Comparison of ENCODE assay signal across 21 cellular contexts in the genomic region with DNA sequence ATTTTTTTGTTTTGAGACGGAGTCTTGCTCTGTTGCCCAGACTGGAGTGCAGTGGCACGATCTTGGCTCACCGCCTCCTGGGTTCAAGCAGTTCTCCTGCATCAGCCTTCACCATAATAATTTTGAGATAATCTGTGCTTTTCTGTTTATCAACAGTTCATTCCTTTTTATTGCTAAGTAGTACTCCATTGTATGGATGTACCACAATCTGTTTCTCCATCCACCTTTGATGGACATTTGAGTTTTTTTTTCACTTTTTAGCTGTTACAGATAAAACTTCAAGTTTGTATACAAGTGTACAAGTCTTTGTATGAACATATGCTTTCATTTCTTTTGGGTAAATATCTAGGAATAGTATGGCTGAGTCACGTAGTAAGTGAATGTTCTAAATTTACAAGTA. TPM values are rescaled to one million over a fixed set of nuclear protein-coding genes. Genes with fewer than 3 reads are reported as not detected.
DNase-seq lines count a peak whose midpoint lies in the region; ATAC-seq, FAIRE-seq and TF ChIP-seq lines count a peak whose summit lies in the region.
"Had no signal": no experiment of that assay in that cellular context is flagged by ENCODE, and none has a peak within 500 bp of the region (broad histone marks: within the 10 kb centered on the region; RNA-seq: fewer than 3 reads in every experiment).

No MANE protein-coding gene starts in this region.

- peaks cover 38% of the 10 kb centered on the region for H3K36me3 ChIP-seq in K562 (ENCODE audit: control insufficient read depth, insufficient read depth, low read length)

- H4K20me1 ChIP-seq in K562 (replicated peaks; ENCODE audit: control insufficient read depth, insufficient read depth, low read length), result no peaks in the 10 kb centered on the region

- H3K79me2 ChIP-seq in K562 (ENCODE audit: control insufficient read depth, insufficient read depth, low read length), result peaks cover 80% of the 10 kb centered on the region

- no peak overlapping the region for H3K9ac ChIP-seq in K562 (ENCODE audit: insufficient read depth in 1 of 2, low read depth in 2 of 2, low read length in 2 of 2)
- H3K9ac ChIP-seq: BLaER1 treated with 17β-estradiol and CSF1 and Interleukin-3, amounts not matched to agents 10 nM and 100 nM had no signal

- peaks cover 8% of the 10 kb centered on the region for H3K9me3 ChIP-seq in A549
- H3K9me3 ChIP-seq in K562 (replicated peaks; ENCODE audit: control insufficient read depth, insufficient read depth, low read depth, low read length), result peaks cover 4% of the 10 kb centered on the region
- H3K9me3 ChIP-seq: Caco-2 had no signal

- FAIRE-seq in A549 (lab: Jason Lieb, UNC) (no peak), GM12892 (lab: Jason Lieb, UNC) (peak; percentile 5), K562 (lab: Jason Lieb, UNC) (no peak)
- FAIRE-seq: A204.1, D721Med, G401.6, GM12891, GM18507 had no signal

- 93% methylated on average over 4 of the region's 4 CpGs for WGBS in A549 (ENCODE audit: missing lambda C conversion rate)
- WGBS in K562 (ENCODE audit: insufficient coverage, low coverage, missing lambda C conversion rate), result 97% methylated on average over 4 of the region's 4 CpGs

- no peak for ATAC-seq in A549
- no peak for ATAC-seq in K562
- ATAC-seq: CD8-positive, alpha-beta T cell had no signal

- no peak for DNase-seq in A549 (ENCODE audit: low read depth in 1 of 2, low spot score in 1 of 2)
- no peak for DNase-seq in GM12892 (ENCODE audit: insufficient read length)
- no peak for DNase-seq in K562 (ENCODE audit: extremely low read depth in 1 of 4, low spot score in 3 of 4)
- DNase-seq in LoVo (ENCODE audit: low spot score), result no peak
- no peak for DNase-seq in occipital lobe (lab: John Stamatoyannopoulos, UW)
- no peak for DNase-seq in NCI-H2171 (lab: John Stamatoyannopoulos, UW)
- DNase-seq: 8988T; AML-193; Caco-2; Calu3; CD4-positive, alpha-beta T cell; CD8-positive, alpha-beta T cell; DMS79 treated with DMSO at 0.1 percent for 48 hours; GF-D8 had no signal

- in situ Hi-C loops in K562 (cut with MboI), result no loop called here

- CTCF ChIA-PET in A549 (lab: Yijun Ruan, JAX), result no interaction called here
- CTCF ChIA-PET in K562 (lab: Yijun Ruan, JAX; ENCODE audit: low intra/inter-chr PET ratio), result no interaction called here

- TF ChIP-seq RAD21 in A549 (conservative IDR thresholded peaks at IDR 0.05 in 1 of 2, IDR thresholded peaks at IDR 0.05 in 1 of 2) (no peak), K562 (CRISPR knock-in tag; conservative IDR thresholded peaks at IDR 0.05 in 1 of 2, IDR thresholded peaks at IDR 0.05 in 1 of 2) (no peak)

- no peaks in the 10 kb centered on the region for H3K27me3 ChIP-seq in K562 (ENCODE audit: control insufficient read depth in 2 of 2, insufficient read depth in 2 of 2, low read length in 2 of 2)

- TF ChIP-seq CTCF in A549 (IDR thresholded peaks at IDR 0.05) (no peak), K562 (IDR thresholded peaks at IDR 0.05 in 2 of 3, conservative IDR thresholded peaks at IDR 0.05 in 1 of 3; ENCODE audit: insufficient read depth in 2 of 3, low read depth in 1 of 3, low read length in 3 of 3) (no peak)

- H3K27ac ChIP-seq in A549 (no peak overlapping the region), K562 (ENCODE audit: extremely low read depth, low read depth, low read length) (no peak overlapping the region)
- H3K27ac ChIP-seq: BLaER1 treated with 17β-estradiol and CSF1 and Interleukin-3, amounts not matched to agents 10 nM and 100 nM; C4-2B had no signal

- no TSS peak for BruUV-seq in K562 (replicated peaks; lab: Mats Ljungman, UMichigan)

- H3K4me1 ChIP-seq in A549 (no peaks in the 10 kb centered on the region), K562 (replicated peaks in 1 of 2; ENCODE audit: control insufficient read depth in 2 of 2, insufficient read depth in 2 of 2, low read length in 2 of 2) (no peaks in the 10 kb centered on the region; a peak in 2 of 5 replicates)
- H3K4me1 ChIP-seq: BLaER1 treated with 17β-estradiol and CSF1 and Interleukin-3, amounts not matched to agents 10 nM and 100 nM; Caco-2 had no signal

- H3K4me2 ChIP-seq in A549 (no peak overlapping the region), K562 (ENCODE audit: insufficient read depth, low read length) (no peak overlapping the region)
- H3K4me2 ChIP-seq: BLaER1 treated with 17β-estradiol and CSF1 and Interleukin-3, amounts not matched to agents 10 nM and 100 nM had no signal

- TF ChIP-seq EP300 in A549 (IDR thresholded peaks at IDR 0.05), result no peak
- TF ChIP-seq EP300 in K562 (IDR thresholded peaks at IDR 0.05; ENCODE audit: low read length), result no peak

- H2AFZ ChIP-seq in K562 (ENCODE audit: low read depth, low read length), result no peak overlapping the region

- no peak overlapping the region for H3K4me3 ChIP-seq in A549
- no peak overlapping the region for H3K4me3 ChIP-seq in K562
- H3K4me3 ChIP-seq: BLaER1 treated with 17β-estradiol and CSF1 and Interleukin-3, amounts not matched to agents 10 nM and 100 nM had no signal

- intact Hi-C loops in K562 (cut with micrococcal nuclease), result no loop called here

- TF ChIP-seq POLR2A in A549 (IDR thresholded peaks at IDR 0.05; ENCODE audit: low read length) (no peak), GM12892 (IDR thresholded peaks at IDR 0.05; ENCODE audit: low read depth, low read length) (no peak), K562 (conservative IDR thresholded peaks at IDR 0.05) (no peak)

- no peaks in the 10 kb centered on the region for H3K9me1 ChIP-seq in K562 (ENCODE audit: control insufficient read depth, insufficient read depth, low read length)

- POLR2A ChIA-PET in A549 (lab: Yijun Ruan, JAX), result no interaction called here
- POLR2A ChIA-PET in K562 (lab: Yijun Ruan, JAX), result no interaction called here

RNA-seq across cellular contexts. Expression of a gene that starts 9.0 kb away (rescaled TPM):
- polyA plus RNA-seq in A549 (2011; rRNA removed) (159 and 190 TPM in 2 replicates), A549 (2017; fragmentation: RNase III; extraction: RNeasy Plus Mini Kit Qiagen cat#74134 plus additional on column Dnase treatment) (63.5 to 73.0 TPM (median 66.5 TPM) in 3 replicates), K562 (2011; rRNA removed) (235 and 257 TPM in 2 replicates), K562 (2014; fragmentation: Illumina TruSeq; extraction: Trizol) (143 and 170 TPM in 2 replicates), K562 (2014; fragmentation: Nextera tagmentation; extraction: Ambion mirVana) (100 to 1,000 TPM; 146 to 185 TPM), K562 (2014; rRNA removed) (99.2 and 105 TPM in 2 replicates)
- polyA plus RNA-seq in A549 (2012; cell fraction: cytosol; rRNA removed), result 69.8 and 74.5 TPM in 2 replicates
- 17.1 and 30.8 TPM in 2 replicates for polyA plus RNA-seq in A549 (2012; cell fraction: nucleus; rRNA removed)
- polyA minus RNA-seq in A549 (2011; rRNA and poly(A)+ RNA removed), result 41.3 and 45.5 TPM in 2 replicates
- 130 TPM for polyA plus RNA-seq in GM12892 (2012; ENCODE audit: missing spikeins)
- 19.4 and 29.9 TPM in 2 replicates for total RNA-seq in K562 (2011; cell fraction: chromatin; rRNA removed; ENCODE audit: low replicate concordance)
- total RNA-seq in K562 (2011; cell fraction: nucleolus; rRNA removed), result 10.5 and 15.9 TPM in 2 replicates
- total RNA-seq in K562 (2011; cell fraction: nucleoplasm; rRNA removed), result 31.0 and 39.1 TPM in 2 replicates
- total RNA-seq in K562 (2014; rRNA removed) (50.3 and 50.6 TPM in 2 replicates), K562 (2014; rRNA removed; fragmentation: Illumina TruSeq; extraction: Trizol) (123 and 140 TPM in 2 replicates), K562 (2015; rRNA removed; fragmentation: Illumina TruSeq; extraction: Trizol) (90.4 and 98.8 TPM in 2 replicates), K562 (2021) (90.2 and 91.2 TPM in 2 replicates), occipital lobe (31.4 TPM)
- 140 and 220 TPM in 2 replicates for polyA plus RNA-seq in K562 (2011; cell fraction: cytosol; rRNA removed)
- polyA plus RNA-seq in K562 (2011; cell fraction: nucleus; rRNA removed), result 60.3 and 105 TPM in 2 replicates
- 96.4 and 113 TPM in 2 replicates for polyA plus RNA-seq in K562 (2012)
- 76.3 and 89.3 TPM in 2 replicates for polyA minus RNA-seq in K562 (2011; rRNA and poly(A)+ RNA removed)
- polyA minus RNA-seq in K562 (2011; cell fraction: cytosol; rRNA and poly(A)+ RNA removed), result 22.1 and 31.3 TPM in 2 replicates
- polyA minus RNA-seq in K562 (2011; cell fraction: nucleus; rRNA and poly(A)+ RNA removed), result 14.8 and 25.5 TPM in 2 replicates

RNA-seq across cellular contexts. Expression of a gene that starts 13.2 kb away (rescaled TPM):
- 6.4 and 6.9 TPM in 2 replicates for polyA plus RNA-seq in A549 (2011; rRNA removed)
- 1.4 and 1.7 TPM in 2 replicates for polyA plus RNA-seq in A549 (2012; cell fraction: cytosol; rRNA removed)
- 0.62 and 0.71 TPM in 2 replicates for polyA plus RNA-seq in A549 (2012; cell fraction: nucleus; rRNA removed)
- 4.3 to 6.1 TPM (median 4.7 TPM) in 3 replicates for polyA plus RNA-seq in A549 (2017; fragmentation: RNase III; extraction: RNeasy Plus Mini Kit Qiagen cat#74134 plus additional on column Dnase treatment)
- polyA minus RNA-seq in A549 (2011; rRNA and poly(A)+ RNA removed), result 2.9 and 4.5 TPM in 2 replicates
- 5.3 TPM for polyA plus RNA-seq in GM12892 (2012; ENCODE audit: missing spikeins)
- total RNA-seq in K562 (2011; cell fraction: chromatin; rRNA removed; ENCODE audit: low replicate concordance), result 1.9 and 2.1 TPM in 2 replicates
- 0.33 and 0.66 TPM in 2 replicates for total RNA-seq in K562 (2011; cell fraction: nucleolus; rRNA removed)
- 0.95 and 2.0 TPM in 2 replicates for total RNA-seq in K562 (2011; cell fraction: nucleoplasm; rRNA removed)
- 0.59 and 1.3 TPM in 2 replicates for total RNA-seq in K562 (2014; rRNA removed)
- 0.91 and 0.93 TPM in 2 replicates for total RNA-seq in K562 (2014; rRNA removed; fragmentation: Illumina TruSeq; extraction: Trizol)
- 1.7 and 2.2 TPM in 2 replicates for total RNA-seq in K562 (2015; rRNA removed; fragmentation: Illumina TruSeq; extraction: Trizol)
- total RNA-seq in K562 (2021), result 1.2 and 1.8 TPM in 2 replicates
- polyA plus RNA-seq in K562 (2011; rRNA removed), result 3.8 and 6.4 TPM in 2 replicates
- 1.4 and 2.9 TPM in 2 replicates for polyA plus RNA-seq in K562 (2011; cell fraction: cytosol; rRNA removed)
- 2.5 and 4.6 TPM in 2 replicates for polyA plus RNA-seq in K562 (2011; cell fraction: nucleus; rRNA removed)
- 2.8 and 5.7 TPM in 2 replicates for polyA plus RNA-seq in K562 (2012)
- polyA plus RNA-seq in K562 (2014; fragmentation: Illumina TruSeq; extraction: Trizol), result 0.78 and 0.95 TPM in 2 replicates
- polyA plus RNA-seq in K562 (2014; fragmentation: Nextera tagmentation; extraction: Ambion mirVana), result under 1 TPM; 0.80 to 0.91 TPM
- 0.12 and 0.41 TPM in 2 replicates for polyA plus RNA-seq in K562 (2014; rRNA removed)
- polyA minus RNA-seq in K562 (2011; rRNA and poly(A)+ RNA removed), result 4.3 and 17.2 TPM in 2 replicates
- 1.7 and 4.0 TPM in 2 replicates for polyA minus RNA-seq in K562 (2011; cell fraction: cytosol; rRNA and poly(A)+ RNA removed)
- 0.94 and 6.9 TPM in 2 replicates for polyA minus RNA-seq in K562 (2011; cell fraction: nucleus; rRNA and poly(A)+ RNA removed)
- 7.3 TPM for total RNA-seq in occipital lobe

RNA-seq across cellular contexts. Expression of a gene that starts 35.2 kb away (rescaled TPM):
- 16.7 and 16.9 TPM in 2 replicates for polyA plus RNA-seq in A549 (2011; rRNA removed)
- 9.3 and 10.8 TPM in 2 replicates for polyA plus RNA-seq in A549 (2012; cell fraction: cytosol; rRNA removed)
- 3.9 and 6.1 TPM in 2 replicates for polyA plus RNA-seq in A549 (2012; cell fraction: nucleus; rRNA removed)
- 12.8 to 15.1 TPM (median 14.4 TPM) in 3 replicates for polyA plus RNA-seq in A549 (2017; fragmentation: RNase III; extraction: RNeasy Plus Mini Kit Qiagen cat#74134 plus additional on column Dnase treatment)
- polyA minus RNA-seq in A549 (2011; rRNA and poly(A)+ RNA removed), result 2.7 and 3.2 TPM in 2 replicates
- 14.0 TPM for polyA plus RNA-seq in GM12892 (2012; ENCODE audit: missing spikeins)
- 2.8 and 13.6 TPM in 2 replicates for total RNA-seq in K562 (2011; cell fraction: chromatin; rRNA removed; ENCODE audit: low replicate concordance)
- total RNA-seq in K562 (2011; cell fraction: nucleolus; rRNA removed), result 1.7 and 2.2 TPM in 2 replicates
- total RNA-seq in K562 (2011; cell fraction: nucleoplasm; rRNA removed), result 3.4 and 4.4 TPM in 2 replicates
- 10.4 and 12.2 TPM in 2 replicates for total RNA-seq in K562 (2014; rRNA removed)
- 8.0 and 9.1 TPM in 2 replicates for total RNA-seq in K562 (2014; rRNA removed; fragmentation: Illumina TruSeq; extraction: Trizol)
- total RNA-seq in K562 (2015; rRNA removed; fragmentation: Illumina TruSeq; extraction: Trizol), result 8.2 and 10.2 TPM in 2 replicates
- 5.3 and 5.4 TPM in 2 replicates for total RNA-seq in K562 (2021)
- polyA plus RNA-seq in K562 (2011; rRNA removed), result 14.6 and 16.2 TPM in 2 replicates
- 12.0 and 13.5 TPM in 2 replicates for polyA plus RNA-seq in K562 (2011; cell fraction: cytosol; rRNA removed)
- polyA plus RNA-seq in K562 (2011; cell fraction: nucleus; rRNA removed), result 11.0 and 15.3 TPM in 2 replicates
- 9.8 and 12.7 TPM in 2 replicates for polyA plus RNA-seq in K562 (2012)
- polyA plus RNA-seq in K562 (2014; fragmentation: Illumina TruSeq; extraction: Trizol), result 12.4 and 13.8 TPM in 2 replicates
- 1 to 10 TPM; 3.5 to 6.3 TPM for polyA plus RNA-seq in K562 (2014; fragmentation: Nextera tagmentation; extraction: Ambion mirVana)
- 16.9 and 19.8 TPM in 2 replicates for polyA plus RNA-seq in K562 (2014; rRNA removed)
- 4.2 and 6.3 TPM in 2 replicates for polyA minus RNA-seq in K562 (2011; rRNA and poly(A)+ RNA removed)
- polyA minus RNA-seq in K562 (2011; cell fraction: cytosol; rRNA and poly(A)+ RNA removed), result 1.7 TPM in 1 of 2 replicates, not detected in the other
- polyA minus RNA-seq in K562 (2011; cell fraction: nucleus; rRNA and poly(A)+ RNA removed), result 1.9 and 5.8 TPM in 2 replicates
- total RNA-seq in occipital lobe, result 3.4 TPM

RNA-seq across cellular contexts. Expression of a gene that starts 35.2 kb away (rescaled TPM):
- polyA plus RNA-seq in A549 (2011; rRNA removed), result 31.9 and 38.0 TPM in 2 replicates
- 3.5 and 4.3 TPM in 2 replicates for polyA plus RNA-seq in A549 (2012; cell fraction: cytosol; rRNA removed)
- 5.7 and 5.8 TPM in 2 replicates for polyA plus RNA-seq in A549 (2012; cell fraction: nucleus; rRNA removed)
- polyA plus RNA-seq in A549 (2017; fragmentation: RNase III; extraction: RNeasy Plus Mini Kit Qiagen cat#74134 plus additional on column Dnase treatment), result 12.2 to 13.9 TPM (median 12.3 TPM) in 3 replicates
- polyA minus RNA-seq in A549 (2011; rRNA and poly(A)+ RNA removed), result 6.1 and 7.2 TPM in 2 replicates
- polyA plus RNA-seq in GM12892 (2012; ENCODE audit: missing spikeins), result 63.9 TPM
- 6.2 and 9.6 TPM in 2 replicates for total RNA-seq in K562 (2011; cell fraction: chromatin; rRNA removed; ENCODE audit: low replicate concordance)
- total RNA-seq in K562 (2011; cell fraction: nucleolus; rRNA removed), result 6.0 and 8.0 TPM in 2 replicates
- total RNA-seq in K562 (2011; cell fraction: nucleoplasm; rRNA removed), result 9.2 and 16.0 TPM in 2 replicates
- total RNA-seq in K562 (2014; rRNA removed), result 19.1 and 28.0 TPM in 2 replicates
- total RNA-seq in K562 (2014; rRNA removed; fragmentation: Illumina TruSeq; extraction: Trizol), result 24.2 and 27.1 TPM in 2 replicates
- total RNA-seq in K562 (2015; rRNA removed; fragmentation: Illumina TruSeq; extraction: Trizol), result 17.0 and 20.8 TPM in 2 replicates
- total RNA-seq in K562 (2021), result 22.9 and 27.6 TPM in 2 replicates
- 18.5 and 27.6 TPM in 2 replicates for polyA plus RNA-seq in K562 (2011; rRNA removed)
- polyA plus RNA-seq in K562 (2011; cell fraction: cytosol; rRNA removed), result 3.2 and 6.2 TPM in 2 replicates
- 28.8 and 30.6 TPM in 2 replicates for polyA plus RNA-seq in K562 (2011; cell fraction: nucleus; rRNA removed)
- 23.5 and 33.1 TPM in 2 replicates for polyA plus RNA-seq in K562 (2012)
- 16.0 and 20.0 TPM in 2 replicates for polyA plus RNA-seq in K562 (2014; fragmentation: Illumina TruSeq; extraction: Trizol)
- polyA plus RNA-seq in K562 (2014; fragmentation: Nextera tagmentation; extraction: Ambion mirVana), result 10 to 100 TPM; 12.7 to 20.9 TPM
- 18.5 and 25.0 TPM in 2 replicates for polyA plus RNA-seq in K562 (2014; rRNA removed)
- 8.8 and 15.1 TPM in 2 replicates for polyA minus RNA-seq in K562 (2011; rRNA and poly(A)+ RNA removed)
- polyA minus RNA-seq in K562 (2011; cell fraction: cytosol; rRNA and poly(A)+ RNA removed), result 5.2 and 10.8 TPM in 2 replicates
- 6.9 and 8.2 TPM in 2 replicates for polyA minus RNA-seq in K562 (2011; cell fraction: nucleus; rRNA and poly(A)+ RNA removed)
- total RNA-seq in occipital lobe, result 3.6 TPM

RNA-seq across cellular contexts. Expression of a gene that starts 35.6 kb away (rescaled TPM):
- polyA plus RNA-seq in A549 (2011; rRNA removed), result 37.3 and 42.0 TPM in 2 replicates
- 20.7 and 23.5 TPM in 2 replicates for polyA plus RNA-seq in A549 (2012; cell fraction: cytosol; rRNA removed)
- 6.3 and 9.1 TPM in 2 replicates for polyA plus RNA-seq in A549 (2012; cell fraction: nucleus; rRNA removed)
- 42.9 to 44.1 TPM (median 43.3 TPM) in 3 replicates for polyA plus RNA-seq in A549 (2017; fragmentation: RNase III; extraction: RNeasy Plus Mini Kit Qiagen cat#74134 plus additional on column Dnase treatment)
- 23.3 and 26.3 TPM in 2 replicates for polyA minus RNA-seq in A549 (2011; rRNA and poly(A)+ RNA removed)
- 26.1 TPM for polyA plus RNA-seq in GM12892 (2012; ENCODE audit: missing spikeins)
- 18.6 and 34.1 TPM in 2 replicates for total RNA-seq in K562 (2011; cell fraction: chromatin; rRNA removed; ENCODE audit: low replicate concordance)
- 11.5 and 15.3 TPM in 2 replicates for total RNA-seq in K562 (2011; cell fraction: nucleolus; rRNA removed)
- 17.7 and 18.2 TPM in 2 replicates for total RNA-seq in K562 (2011; cell fraction: nucleoplasm; rRNA removed)
- 9.6 and 14.2 TPM in 2 replicates for total RNA-seq in K562 (2014; rRNA removed)
- total RNA-seq in K562 (2014; rRNA removed; fragmentation: Illumina TruSeq; extraction: Trizol), result 24.9 and 26.1 TPM in 2 replicates
- total RNA-seq in K562 (2015; rRNA removed; fragmentation: Illumina TruSeq; extraction: Trizol), result 24.9 and 26.7 TPM in 2 replicates
- 20.9 and 21.5 TPM in 2 replicates for total RNA-seq in K562 (2021)
- 30.2 and 42.9 TPM in 2 replicates for polyA plus RNA-seq in K562 (2011; rRNA removed)
- polyA plus RNA-seq in K562 (2011; cell fraction: cytosol; rRNA removed), result 17.1 and 20.2 TPM in 2 replicates
- polyA plus RNA-seq in K562 (2011; cell fraction: nucleus; rRNA removed), result 24.6 and 43.7 TPM in 2 replicates
- 16.2 and 27.1 TPM in 2 replicates for polyA plus RNA-seq in K562 (2012)
- polyA plus RNA-seq in K562 (2014; fragmentation: Illumina TruSeq; extraction: Trizol), result 25.1 and 33.5 TPM in 2 replicates
- polyA plus RNA-seq in K562 (2014; fragmentation: Nextera tagmentation; extraction: Ambion mirVana), result 10 to 100 TPM; 31.2 to 44.8 TPM
- polyA plus RNA-seq in K562 (2014; rRNA removed), result 20.2 and 23.3 TPM in 2 replicates
- 37.2 and 41.2 TPM in 2 replicates for polyA minus RNA-seq in K562 (2011; rRNA and poly(A)+ RNA removed)
- 10.4 and 15.8 TPM in 2 replicates for polyA minus RNA-seq in K562 (2011; cell fraction: cytosol; rRNA and poly(A)+ RNA removed)
- 18.8 and 20.1 TPM in 2 replicates for polyA minus RNA-seq in K562 (2011; cell fraction: nucleus; rRNA and poly(A)+ RNA removed)
- 15.6 TPM for total RNA-seq in occipital lobe
